In the genomic region with DNA sequence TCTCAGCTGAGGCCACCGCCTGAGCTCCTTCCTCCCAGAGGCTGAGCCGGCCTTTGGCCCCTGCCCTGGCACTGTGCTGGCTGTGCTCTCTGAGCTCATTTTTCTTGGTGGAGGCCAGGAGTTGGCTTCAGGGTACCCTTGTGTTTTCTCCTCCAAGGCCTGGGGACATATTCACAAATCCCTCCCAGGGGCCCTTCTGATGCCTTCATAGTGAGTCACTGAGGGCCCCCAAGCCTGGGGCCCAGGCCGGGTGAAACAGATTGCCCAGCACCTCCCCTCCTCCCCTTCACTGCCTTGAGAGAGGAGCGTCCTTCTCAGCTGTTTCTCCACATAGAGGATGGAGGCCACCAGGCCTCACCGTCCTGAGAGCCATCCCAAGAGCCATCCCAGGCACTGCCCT, we compare ENCODE assay signal across 29 cellular contexts.
DNase-seq lines count a peak whose midpoint lies in the region; ATAC-seq and TF ChIP-seq lines count a peak whose summit lies in the region.
"Had no signal": no experiment of that assay in that cellular context is flagged by ENCODE, and none has a peak within 500 bp of the region (broad histone marks: within the 10 kb centered on the region; RNA-seq: fewer than 3 reads in every experiment).

No MANE protein-coding gene starts in this region.

- H3K18ac ChIP-seq in trophoblast cell (ENCODE audit: low read length), result no peak overlapping the region

- H3K27ac ChIP-seq in right cardiac atrium (ENCODE audit: low read length) (no peak overlapping the region), hepatocyte (peak overlapping the region; percentile 92), trophoblast cell (ENCODE audit: low read depth, low read length) (no peak overlapping the region), suprapubic skin (no peak overlapping the region)
- H3K27ac ChIP-seq: transverse colon had no signal

- H3K9me3 ChIP-seq in right cardiac atrium (ENCODE audit: control insufficient read depth, low read length) (no peaks in the 10 kb centered on the region), hepatocyte (ENCODE audit: low read depth) (no peaks in the 10 kb centered on the region), trophoblast cell (ENCODE audit: insufficient read depth, low read depth, low read length) (peaks cover 12% of the 10 kb centered on the region), suprapubic skin (no peaks in the 10 kb centered on the region)
- H3K9me3 ChIP-seq: transverse colon had no signal

- no peak overlapping the region for H3K4me3 ChIP-seq in right cardiac atrium (ENCODE audit: low read length)
- no peak overlapping the region for H3K4me3 ChIP-seq in hepatocyte
- no peak overlapping the region for H3K4me3 ChIP-seq in trophoblast cell (ENCODE audit: low read depth, low read length)
- no peak overlapping the region for H3K4me3 ChIP-seq in suprapubic skin
- H3K4me3 ChIP-seq: transverse colon had no signal

- no peak overlapping the region for H3K14ac ChIP-seq in trophoblast cell (ENCODE audit: low read length)

- H3K4me1 Mint-ChIP-seq in stimulated activated naive CD8-positive, alpha-beta T cell treated with anti-CD3 and anti-CD28 coated beads, Interleukin-15, amount 100 ng/mL, for 72 hours, result peaks cover 18% of the 10 kb centered on the region

- no peaks in the 10 kb centered on the region for H3K79me1 ChIP-seq in trophoblast cell (ENCODE audit: low read length)

- TF ChIP-seq EP300 in suprapubic skin (IDR thresholded peaks at IDR 0.05), result no peak

- no peak overlapping the region for H2BK120ac ChIP-seq in trophoblast cell (ENCODE audit: insufficient read depth, low read length, poor library complexity)

- no peak overlapping the region for H4K91ac ChIP-seq in trophoblast cell (ENCODE audit: low read depth, low read length)

- peak overlapping the region in 1 of 2 donors; percentile 25 for H3K27ac Mint-ChIP-seq in stimulated activated naive CD8-positive, alpha-beta T cell treated with anti-CD3 and anti-CD28 coated beads, Interleukin-15, amount 100 ng/mL, for 72 hours
- H3K27ac Mint-ChIP-seq: activated T-helper 1 cell treated with anti-CD3 and anti-CD28 coated beads, Interleukin-12 subunit alpha, Interleukin-12 subunit beta, Interleukin-2, Interleukin-4 antibody, amounts not matched to agents 30 ng/mL and 10 ng/mL and 1 ng/mL, durations not matched to agents 14 hours and 24 hours and 36 hours; B cell; effector memory CD8-positive, alpha-beta T cell; HFFc6; memory B cell; T-cell had no signal

- H3K4me2 ChIP-seq in hepatocyte (no peak overlapping the region), trophoblast cell (ENCODE audit: low read length) (no peak overlapping the region)

- intact Hi-C loops in right cardiac atrium (cut with DNase I) (no loop called here), cardiac septum (cut with DNase I) (no loop called here)

- H2BK12ac ChIP-seq in trophoblast cell (ENCODE audit: low read length), result no peak overlapping the region

- H3K27me3 Mint-ChIP-seq in stimulated activated naive CD8-positive, alpha-beta T cell treated with anti-CD3 and anti-CD28 coated beads, Interleukin-15, amount 100 ng/mL, for 72 hours, result no peaks in the 10 kb centered on the region

- H4K20me1 ChIP-seq in hepatocyte (ENCODE audit: insufficient read depth, poor library complexity, severe bottlenecking), result no peaks in the 10 kb centered on the region

- no peak overlapping the region for H3K4me3 Mint-ChIP-seq in stimulated activated naive CD8-positive, alpha-beta T cell treated with anti-CD3 and anti-CD28 coated beads, Interleukin-15, amount 100 ng/mL, for 72 hours
- H3K4me3 Mint-ChIP-seq: activated T-helper 1 cell treated with anti-CD3 and anti-CD28 coated beads, Interleukin-12 subunit alpha, Interleukin-12 subunit beta, Interleukin-2, Interleukin-4 antibody, amounts not matched to agents 30 ng/mL and 10 ng/mL and 1 ng/mL, durations not matched to agents 14 hours and 24 hours and 36 hours; B cell; effector memory CD8-positive, alpha-beta T cell; HFFc6; memory B cell; T-cell had no signal

- no peak overlapping the region for H2AK5ac ChIP-seq in trophoblast cell (ENCODE audit: low read length)

- H2BK5ac ChIP-seq in trophoblast cell (ENCODE audit: low read depth, low read length, poor library complexity), result no peak overlapping the region

- H2AFZ ChIP-seq in hepatocyte (no peak overlapping the region), trophoblast cell (ENCODE audit: insufficient read depth, low read length, poor library complexity) (no peak overlapping the region)

- no peak overlapping the region for H3K9ac ChIP-seq in trophoblast cell (ENCODE audit: low read length)

- peak in 2 of 3 donors; percentile 6 to 46 for DNase-seq in right cardiac atrium
- DNase-seq in cardiac septum (ENCODE audit: low spot score), result no peak
- DNase-seq in RPMI7951 (ENCODE audit: low read depth), result peak; percentile 59
- DNase-seq in hepatocyte (ENCODE audit: low spot score), result peak; percentile 77
- no peak for DNase-seq in stimulated activated naive CD8-positive, alpha-beta T cell treated with anti-CD3 and anti-CD28 coated beads, Interleukin-15, amount 100 ng/mL, for 72 hours
- DNase-seq in trophoblast cell, result no peak
- DNase-seq in suprapubic skin (ENCODE audit: low spot score in 2 of 2), result no peak
- DNase-seq: activated CD4-positive, alpha-beta T cell treated with anti-CD3 and anti-CD28 coated beads, Interleukin-2, amount 50 U/mL, for 4 hours; activated CD8-positive, alpha-beta memory T cell treated with anti-CD3 and anti-CD28 coated beads, Interleukin-2, amount 50 U/mL, for 4 hours; activated naive CD4-positive, alpha-beta T cell treated with anti-CD3 and anti-CD28 coated beads, Interleukin-2, amount 50 U/mL, for 16 hours; anterior cingulate cortex; cortex of kidney; DMS53; effector memory CD8-positive, alpha-beta T cell; erythroblast; head of caudate nucleus; HFFc6; left cardiac atrium; NCI-H1105; NCI-H1930; NCI-H526; SIG-M5; stimulated activated CD8-positive, alpha-beta memory T cell treated with anti-CD3 and anti-CD28 coated beads, Interleukin-4, amount 100 ng/mL, for 48 hours; T-cell; transverse colon had no signal

- no peak overlapping the region for H3K23ac ChIP-seq in trophoblast cell (ENCODE audit: low read length)

- H3K4ac ChIP-seq in trophoblast cell (ENCODE audit: low read depth, low read length), result no peak overlapping the region

- WGBS in right cardiac atrium, result 84% methylated on average over 5 of the region's 5 CpGs
- 77% methylated on average over 5 of the region's 5 CpGs for WGBS in hepatocyte (ENCODE audit: low lambda C conversion rate, missing lambda C conversion rate)
- no CpG with 5 or more reads among the region's 5 CpGs for WGBS in trophoblast cell (ENCODE audit: extremely low coverage, insufficient coverage, insufficient read length)
- 100% methylated on average over 2 of the region's 5 CpGs for WGBS in suprapubic skin

- no peak overlapping the region for H4K12ac ChIP-seq in trophoblast cell (ENCODE audit: low read depth, low read length)

- no peak for ATAC-seq in right cardiac atrium
- peak; percentile 26 for ATAC-seq in stimulated activated naive CD8-positive, alpha-beta T cell treated with anti-CD3 and anti-CD28 coated beads, Interleukin-15, amount 100 ng/mL, for 72 hours
- no peak for ATAC-seq in HG03571 (IDR thresholded peaks at IDR 0.05; ENCODE audit: unreplicated experiment)
- ATAC-seq: effector memory CD8-positive, alpha-beta T cell; left cardiac atrium; T-cell had no signal

- H3K9me3 Mint-ChIP-seq in stimulated activated naive CD8-positive, alpha-beta T cell treated with anti-CD3 and anti-CD28 coated beads, Interleukin-15, amount 100 ng/mL, for 72 hours, result no peaks in the 10 kb centered on the region
- H3K9me3 Mint-ChIP-seq: activated T-helper 1 cell treated with anti-CD3 and anti-CD28 coated beads, Interleukin-12 subunit alpha, Interleukin-12 subunit beta, Interleukin-2, Interleukin-4 antibody, amounts not matched to agents 30 ng/mL and 10 ng/mL and 1 ng/mL, durations not matched to agents 14 hours and 24 hours and 36 hours had no signal

- TF ChIP-seq POLR2A in suprapubic skin (IDR thresholded peaks at IDR 0.05), result no peak

- no peaks in the 10 kb centered on the region for H3K9me2 ChIP-seq in hepatocyte (replicated peaks; ENCODE audit: insufficient read depth)

- H3K79me2 ChIP-seq in hepatocyte (no peaks in the 10 kb centered on the region), trophoblast cell (ENCODE audit: control insufficient read depth, insufficient read depth, low read length, poor library complexity) (no peaks in the 10 kb centered on the region)

- no peaks in the 10 kb centered on the region for H3K36me3 ChIP-seq in hepatocyte (replicated peaks; ENCODE audit: insufficient read depth, low read depth)
- no peaks in the 10 kb centered on the region for H3K36me3 ChIP-seq in trophoblast cell (ENCODE audit: control insufficient read depth in 1 of 2, insufficient read depth in 2 of 2, low read length in 2 of 2)
- no peaks in the 10 kb centered on the region for H3K36me3 ChIP-seq in suprapubic skin
- H3K36me3 ChIP-seq: transverse colon had no signal

- TF ChIP-seq CTCF in hepatocyte (IDR thresholded peaks at IDR 0.05; ENCODE audit: poor library complexity) (no peak), suprapubic skin (IDR thresholded peaks at IDR 0.05) (no peak)

- no peaks in the 10 kb centered on the region for H3K4me1 ChIP-seq in right cardiac atrium (ENCODE audit: control insufficient read depth, insufficient read depth, low read length)
- peaks cover 34% of the 10 kb centered on the region for H3K4me1 ChIP-seq in hepatocyte (ENCODE audit: insufficient read depth)
- H3K4me1 ChIP-seq in trophoblast cell (ENCODE audit: control insufficient read depth in 1 of 2, insufficient read depth in 2 of 2, low read length in 2 of 2), result peaks cover 2% of the 10 kb centered on the region in 2 experiments
- H3K4me1 ChIP-seq in suprapubic skin, result peaks cover 25% of the 10 kb centered on the region
- H3K4me1 ChIP-seq: transverse colon had no signal

- H3K27me3 ChIP-seq in right cardiac atrium (ENCODE audit: control insufficient read depth, insufficient read depth) (no peaks in the 10 kb centered on the region), hepatocyte (no peaks in the 10 kb centered on the region), trophoblast cell (ENCODE audit: insufficient read depth, low read length) (no peaks in the 10 kb centered on the region), suprapubic skin (no peaks in the 10 kb centered on the region)
- H3K27me3 ChIP-seq: transverse colon had no signal

- no peak overlapping the region for H4K8ac ChIP-seq in trophoblast cell (ENCODE audit: low read depth, low read length)

Comparison
In these comparisons a context has a peak if more than half of its experiments do, and no peak if none do; other contexts are left out.
1. DNase-seq: peak in right cardiac atrium (2 of 3), RPMI7951 (single experiment) and hepatocyte (single experiment); none in cardiac septum (single experiment), stimulated activated naive CD8-positive, alpha-beta T cell treated with anti-CD3 and anti-CD28 coated beads, Interleukin-15, amount 100 ng/mL, for 72 hours (0 of 2), trophoblast cell (0 of 2) and suprapubic skin (0 of 2).